ENCODE assay signal across 19 cellular contexts in genomic region chr17:58641937-58642336, GRCh38. TPM values are rescaled to one million over a fixed set of nuclear protein-coding genes. Genes with fewer than 3 reads are reported as not detected.
"Had no signal": no experiment of that assay in that cellular context is flagged by ENCODE, and none has a peak within 500 bp of the region (broad histone marks: within the 10 kb centered on the region; RNA-seq: fewer than 3 reads in every experiment).

No MANE protein-coding gene starts in this region.

- H3K4me3 Mint-ChIP-seq: activated CD4-positive, alpha-beta memory T cell treated with anti-CD3 and anti-CD28 coated beads for 36 hours; activated T-helper 1 cell treated with anti-CD3 and anti-CD28 coated beads, Interleukin-12 subunit alpha, Interleukin-12 subunit beta, Interleukin-2, Interleukin-4 antibody, amounts not matched to agents 30 ng/mL and 10 ng/mL and 1 ng/mL, durations not matched to agents 14 hours and 24 hours and 36 hours; effector memory CD8-positive, alpha-beta T cell; nephron; T-helper 2 cell treated with Interferon-gamma antibody and Interleukin-4, amounts not matched to agents 5 μg/mL and 100 μg/mL, for 36 hours had no signal

- H3K36me3 Mint-ChIP-seq: activated CD4-positive, alpha-beta memory T cell treated with anti-CD3 and anti-CD28 coated beads for 36 hours had no signal

- H3K9me3 ChIP-seq: ascending aorta, colonic mucosa, prostate gland, transverse colon had no signal

- ATAC-seq: effector memory CD8-positive, alpha-beta T cell; sciatic nerve had no signal

- H3K4me1 ChIP-seq: ascending aorta, colonic mucosa, prostate gland, transverse colon had no signal

- DNase-seq: activated CD4-positive, alpha-beta memory T cell treated with anti-CD3 and anti-CD28 coated beads for 36 hours; activated CD4-positive, CD25-positive, alpha-beta regulatory T cell treated with anti-CD3 and anti-CD28 coated beads, Interleukin-2, amount 50 U/mL, for 72 hours; activated CD8-positive, alpha-beta memory T cell treated with anti-CD3 and anti-CD28 coated beads, Interleukin-2, amount 50 U/mL, for 48 hours; activated naive CD4-positive, alpha-beta T cell; caudate nucleus; colonic mucosa; effector memory CD8-positive, alpha-beta T cell; erythroblast; occipital lobe; stimulated activated CD4-positive, alpha-beta T cell treated with anti-CD3 and anti-CD28 coated beads, Interleukin-2, amount 100 ng/mL, for 24 hours; stimulated activated naive CD4-positive, alpha-beta T cell; substantia nigra; transverse colon had no signal

- H3K4me3 ChIP-seq: ascending aorta, colonic mucosa, prostate gland, transverse colon had no signal

- H3K27ac ChIP-seq: ascending aorta, colonic mucosa, prostate gland, transverse colon had no signal

- H3K27me3 ChIP-seq: ascending aorta, colonic mucosa, transverse colon had no signal

- H3K9me3 Mint-ChIP-seq: activated CD4-positive, alpha-beta memory T cell treated with anti-CD3 and anti-CD28 coated beads for 36 hours; activated T-helper 1 cell treated with anti-CD3 and anti-CD28 coated beads, Interleukin-12 subunit alpha, Interleukin-12 subunit beta, Interleukin-2, Interleukin-4 antibody, amounts not matched to agents 30 ng/mL and 10 ng/mL and 1 ng/mL, durations not matched to agents 14 hours and 24 hours and 36 hours; effector memory CD8-positive, alpha-beta T cell; nephron; T-helper 2 cell treated with Interferon-gamma antibody and Interleukin-4, amounts not matched to agents 5 μg/mL and 100 μg/mL, for 36 hours had no signal

- H3K27me3 Mint-ChIP-seq: activated CD4-positive, alpha-beta memory T cell treated with anti-CD3 and anti-CD28 coated beads for 36 hours; effector memory CD8-positive, alpha-beta T cell had no signal

- H3K27ac Mint-ChIP-seq: activated CD4-positive, alpha-beta memory T cell treated with anti-CD3 and anti-CD28 coated beads for 36 hours; activated T-helper 1 cell treated with anti-CD3 and anti-CD28 coated beads, Interleukin-12 subunit alpha, Interleukin-12 subunit beta, Interleukin-2, Interleukin-4 antibody, amounts not matched to agents 30 ng/mL and 10 ng/mL and 1 ng/mL, durations not matched to agents 14 hours and 24 hours and 36 hours; effector memory CD8-positive, alpha-beta T cell; nephron; T-helper 2 cell treated with Interferon-gamma antibody and Interleukin-4, amounts not matched to agents 5 μg/mL and 100 μg/mL, for 36 hours had no signal

- H3K4me1 Mint-ChIP-seq: nephron had no signal

- H3K36me3 ChIP-seq: ascending aorta, colonic mucosa, prostate gland, transverse colon had no signal

RNA-seq across cellular contexts. Expression of gene TEX14, which starts 49.9 kb away (rescaled TPM):
- total RNA-seq: ascending aorta had no signal
